In genomic region chr11:16985297-16985696, GRCh38 we compare ENCODE assay signal across 23 cellular contexts. TPM values are rescaled to one million over a fixed set of nuclear protein-coding genes. Genes with fewer than 3 reads are reported as not detected.
DNase-seq lines count a peak whose midpoint lies in the region; ATAC-seq and TF ChIP-seq lines count a peak whose summit lies in the region.
"Had no signal": no experiment of that assay in that cellular context is flagged by ENCODE, and none has a peak within 500 bp of the region (broad histone marks: within the 10 kb centered on the region; RNA-seq: fewer than 3 reads in every experiment).

No MANE protein-coding gene starts in this region.

- ATAC-seq in body of pancreas (no peak), HG03280 (IDR thresholded peaks at IDR 0.05; ENCODE audit: unreplicated experiment) (no peak), GM18517 (IDR thresholded peaks at IDR 0.05; ENCODE audit: unreplicated experiment) (no peak)
- ATAC-seq: activated CD8-positive, alpha-beta T cell treated with anti-CD3 and anti-CD28 coated beads for 36 hours had no signal

- peaks cover 91% of the 10 kb centered on the region for H3K4me1 ChIP-seq in body of pancreas

- no peak overlapping the region for H3K4me3 Mint-ChIP-seq in activated naive CD4-positive, alpha-beta T cell treated with anti-CD3 and anti-CD28 coated beads, Interleukin-2, amount 10 ng/mL, durations not matched to agents 7 days and 5 days
- H3K4me3 Mint-ChIP-seq in mesothelial cell of epicardium (no peak overlapping the region), type B pancreatic cell (peak overlapping the region; percentile 10)
- H3K4me3 Mint-ChIP-seq: activated CD8-positive, alpha-beta T cell treated with anti-CD3 and anti-CD28 coated beads for 36 hours; activated T-helper 1 cell treated with anti-CD3 and anti-CD28 coated beads, Interleukin-12 subunit alpha, Interleukin-12 subunit beta, Interleukin-2, Interleukin-4 antibody, amounts not matched to agents 30 ng/mL and 10 ng/mL and 1 ng/mL, durations not matched to agents 14 hours and 24 hours and 36 hours; neural crest cell had no signal

- H3K27ac ChIP-seq in body of pancreas = peak overlapping the region; percentile 84 to 94 (median 88)
- H3K27ac ChIP-seq: vagina, WERI-Rb-1 had no signal

- TF ChIP-seq CTCF in body of pancreas (IDR thresholded peaks at IDR 0.05) = no peak
- no peak for TF ChIP-seq CTCF in mesothelial cell of epicardium (IDR thresholded peaks at IDR 0.05; ENCODE audit: unreplicated experiment)
- no peak for TF ChIP-seq CTCF in type B pancreatic cell (conservative IDR thresholded peaks at IDR 0.05)

- no peaks in the 10 kb centered on the region for H3K36me3 ChIP-seq in body of pancreas (replicated peaks in 1 of 2; ENCODE audit: insufficient read depth in 1 of 2, low read depth in 2 of 2)
- H3K36me3 ChIP-seq: HAP-1, vagina had no signal

- intact Hi-C loops in body of pancreas (cut with DNase I) = no loop called here

- peaks cover 29% of the 10 kb centered on the region for H3K4me1 Mint-ChIP-seq in activated naive CD4-positive, alpha-beta T cell treated with anti-CD3 and anti-CD28 coated beads, Interleukin-2, amount 10 ng/mL, durations not matched to agents 7 days and 5 days
- H3K4me1 Mint-ChIP-seq in mesothelial cell of epicardium (peaks cover 52% of the 10 kb centered on the region), type B pancreatic cell (ENCODE audit: unreplicated experiment) (peaks cover 52% of the 10 kb centered on the region)

- no peak overlapping the region for H3K4me3 ChIP-seq in body of pancreas
- H3K4me3 ChIP-seq: HAP-1, vagina had no signal

- H3K27ac Mint-ChIP-seq in activated naive CD4-positive, alpha-beta T cell treated with anti-CD3 and anti-CD28 coated beads, Interleukin-2, amount 10 ng/mL, durations not matched to agents 7 days and 5 days = peak overlapping the region; percentile 38
- H3K27ac Mint-ChIP-seq in mesothelial cell of epicardium = peak overlapping the region; percentile 2
- H3K27ac Mint-ChIP-seq in type B pancreatic cell = peak overlapping the region; percentile 90
- H3K27ac Mint-ChIP-seq: activated CD8-positive, alpha-beta T cell treated with anti-CD3 and anti-CD28 coated beads for 36 hours; activated T-helper 1 cell treated with anti-CD3 and anti-CD28 coated beads, Interleukin-12 subunit alpha, Interleukin-12 subunit beta, Interleukin-2, Interleukin-4 antibody, amounts not matched to agents 30 ng/mL and 10 ng/mL and 1 ng/mL, durations not matched to agents 14 hours and 24 hours and 36 hours; stimulated activated naive CD8-positive, alpha-beta T cell treated with anti-CD3 and anti-CD28 coated beads, Interleukin-15, Interleukin-2, amounts not matched to agents 100 ng/mL and 50 ng/mL, for 24 hours had no signal

- no peaks in the 10 kb centered on the region for H3K9me3 ChIP-seq in body of pancreas
- H3K9me3 ChIP-seq: HAP-1, vagina had no signal

- no peaks in the 10 kb centered on the region for H3K27me3 ChIP-seq in body of pancreas
- H3K27me3 ChIP-seq: vagina had no signal

- no peak for TF ChIP-seq POLR2A in body of pancreas (IDR thresholded peaks at IDR 0.05)

- no peaks in the 10 kb centered on the region for H3K27me3 Mint-ChIP-seq in activated naive CD4-positive, alpha-beta T cell treated with anti-CD3 and anti-CD28 coated beads, Interleukin-2, amount 10 ng/mL, durations not matched to agents 7 days and 5 days
- H3K27me3 Mint-ChIP-seq in mesothelial cell of epicardium (ENCODE audit: low read depth) (no peaks in the 10 kb centered on the region), type B pancreatic cell (no peaks in the 10 kb centered on the region)
- H3K27me3 Mint-ChIP-seq: activated CD8-positive, alpha-beta T cell treated with anti-CD3 and anti-CD28 coated beads for 36 hours; stimulated activated naive CD8-positive, alpha-beta T cell treated with anti-CD3 and anti-CD28 coated beads, Interleukin-15, Interleukin-2, amounts not matched to agents 100 ng/mL and 50 ng/mL, for 24 hours had no signal

- no peaks in the 10 kb centered on the region for H3K36me3 Mint-ChIP-seq in activated naive CD4-positive, alpha-beta T cell treated with anti-CD3 and anti-CD28 coated beads, Interleukin-2, amount 10 ng/mL, durations not matched to agents 7 days and 5 days
- no peaks in the 10 kb centered on the region for H3K36me3 Mint-ChIP-seq in mesothelial cell of epicardium
- H3K36me3 Mint-ChIP-seq in type B pancreatic cell = no peaks in the 10 kb centered on the region

- WGBS in body of pancreas, 2 donors = 59 to 68% methylated on average over 4 of the region's 4 CpGs

- H3K9me3 Mint-ChIP-seq in activated naive CD4-positive, alpha-beta T cell treated with anti-CD3 and anti-CD28 coated beads, Interleukin-2, amount 10 ng/mL, durations not matched to agents 7 days and 5 days = no peaks in the 10 kb centered on the region
- no peaks in the 10 kb centered on the region for H3K9me3 Mint-ChIP-seq in mesothelial cell of epicardium
- H3K9me3 Mint-ChIP-seq in type B pancreatic cell = no peaks in the 10 kb centered on the region
- H3K9me3 Mint-ChIP-seq: activated CD8-positive, alpha-beta T cell treated with anti-CD3 and anti-CD28 coated beads for 36 hours; activated T-helper 1 cell treated with anti-CD3 and anti-CD28 coated beads, Interleukin-12 subunit alpha, Interleukin-12 subunit beta, Interleukin-2, Interleukin-4 antibody, amounts not matched to agents 30 ng/mL and 10 ng/mL and 1 ng/mL, durations not matched to agents 14 hours and 24 hours and 36 hours; neural crest cell; stimulated activated naive CD8-positive, alpha-beta T cell treated with anti-CD3 and anti-CD28 coated beads, Interleukin-15, Interleukin-2, amounts not matched to agents 100 ng/mL and 50 ng/mL, for 24 hours had no signal

- DNase-seq in activated naive CD4-positive, alpha-beta T cell treated with anti-CD3 and anti-CD28 coated beads, Interleukin-2, amount 10 ng/mL, durations not matched to agents 7 days and 5 days = no peak
- no peak for DNase-seq in activated naive CD4-positive, alpha-beta T cell treated with Interleukin-2 at 50 U/mL for 16 hours
- peak in 2 of 4 donors; percentile 48 to 65 for DNase-seq in body of pancreas
- DNase-seq in mesothelial cell of epicardium (ENCODE audit: low spot score in 2 of 2, unreplicated experiment in 2 of 2) = no peak
- no peak for DNase-seq in type B pancreatic cell (ENCODE audit: extremely low spot score, unreplicated experiment)
- no peak for DNase-seq in NK-92 (lab: John Stamatoyannopoulos, UW; ENCODE audit: unreplicated experiment)
- DNase-seq: activated CD8-positive, alpha-beta T cell treated with anti-CD3 and anti-CD28 coated beads for 36 hours; cerebellar nuclear complex; GDM1; hypothalamus; NCI-H1694 treated with DMSO at 0.1 percent for 48 hours; NCI-H82; stimulated activated CD4-positive, alpha-beta T cell treated with anti-CD3 and anti-CD28 coated beads, Interleukin-15, amount 100 ng/mL, for 24 hours; SW 1271; WERI-Rb-1 had no signal

- CTCF ChIA-PET in activated naive CD4-positive, alpha-beta T cell treated with anti-CD3 and anti-CD28 coated beads, Interleukin-2, amount 10 ng/mL, durations not matched to agents 7 days and 5 days (lab: Charles Lee) = no interaction called here

RNA-seq across cellular contexts. Expression of gene PLEKHA7, which starts 28.9 kb away (rescaled TPM):
- total RNA-seq in body of pancreas (10 to 100 TPM; 30.4 to 34.6 TPM), mesothelial cell of epicardium (23.9 to 30.5 TPM (median 30.5 TPM) in 3 replicates), type B pancreatic cell (ENCODE audit: low replicate concordance) (64.7 and 177 TPM in 2 replicates)
- total RNA-seq: RPMI7951 had no signal

Comparison
In these comparisons a context has a peak if more than half of its experiments do, and no peak if none do; other contexts are left out.
1. H3K27ac Mint-ChIP-seq: peak in every context shown above with its lines; median percentile 90 in type B pancreatic cell; 38 in activated naive CD4-positive, alpha-beta T cell treated with anti-CD3 and anti-CD28 coated beads, Interleukin-2, amount 10 ng/mL, durations not matched to agents 7 days and 5 days; 2 in mesothelial cell of epicardium.